ENCODE assay signal across 25 cellular contexts in the genomic region with DNA sequence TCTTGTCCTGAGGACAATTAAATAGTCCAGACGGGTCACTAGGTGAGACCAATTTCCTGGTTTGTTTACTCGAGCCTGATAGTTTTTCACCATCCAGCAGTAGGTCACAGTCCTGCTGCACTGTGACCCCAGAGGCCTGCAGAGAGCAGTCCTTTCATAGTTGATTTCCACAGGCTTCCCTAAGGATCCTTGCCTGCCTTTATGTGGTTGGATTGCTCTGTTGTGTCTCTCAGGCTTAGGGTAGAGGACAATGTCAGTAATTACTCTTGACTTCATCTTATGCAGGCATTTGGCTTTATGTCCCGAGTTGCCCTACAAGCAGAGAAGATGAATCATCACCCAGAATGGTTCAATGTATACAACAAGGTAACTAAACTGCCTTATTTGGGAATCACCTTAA. TPM values are rescaled to one million over a fixed set of nuclear protein-coding genes. Genes with fewer than 3 reads are reported as not detected.
DNase-seq lines count a peak whose midpoint lies in the region; ATAC-seq, FAIRE-seq and TF ChIP-seq lines count a peak whose summit lies in the region.
"Had no signal": no experiment of that assay in that cellular context is flagged by ENCODE, and none has a peak within 500 bp of the region (broad histone marks: within the 10 kb centered on the region; RNA-seq: fewer than 3 reads in every experiment).

No MANE protein-coding gene starts in this region.

- DNase-seq in WERI-Rb-1 (peak; percentile 25), iPS-NIHi11 (ENCODE audit: low spot score) (peak; percentile 53), small intestine (peak; percentile 14), dermis blood vessel endothelial cell (no peak), Calu3 (no peak), Right ventricle myocardium inferior (ENCODE audit: missing footprints) (no peak)
- DNase-seq: activated CD4-positive, CD25-positive, alpha-beta regulatory T cell; activated CD8-positive, alpha-beta memory T cell treated with anti-CD3 and anti-CD28 coated beads for 24 hours; activated naive CD8-positive, alpha-beta T cell treated with anti-CD3 and anti-CD28 coated beads, Interleukin-2, amount 10 ng/mL, durations not matched to agents 7 days and 5 days; mammary epithelial cell; MV-4-11; natural killer cell; NCI-H2029 treated with DMSO at 0.1 percent for 48 hours; NCI-H446 treated with DMSO at 0.1 percent for 48 hours; SIG-M5; stimulated activated CD4-positive, alpha-beta T cell treated with anti-CD3 and anti-CD28 coated beads, Interleukin-4, amount 100 ng/mL, for 4 hours; substantia nigra; T-helper 17 cell had no signal

- TF ChIP-seq CTCF in WERI-Rb-1 (IDR thresholded peaks at IDR 0.05; ENCODE audit: low read depth, low read length) (no peak), Calu3 (IDR thresholded peaks at IDR 0.05; ENCODE audit: unreplicated experiment) (no peak)

- H3K4me3 ChIP-seq in HUES6 (ENCODE audit: low read depth, low read length) (no peak overlapping the region), WERI-Rb-1 (ENCODE audit: low read depth, low read length) (no peak overlapping the region), small intestine (ENCODE audit: low read depth in 1 of 2, low read length in 2 of 2) (no peak overlapping the region)
- H3K4me3 ChIP-seq: esophagus muscularis mucosa, prostate gland, vagina had no signal

- H3K4me1 ChIP-seq in HUES6 (ENCODE audit: control insufficient read depth, insufficient read depth, low read length) (peaks cover 17% of the 10 kb centered on the region), small intestine (ENCODE audit: control insufficient read depth in 2 of 2, insufficient read depth in 1 of 2, low read depth in 1 of 2, low read length in 1 of 2) (no peaks in the 10 kb centered on the region)
- H3K4me1 ChIP-seq: prostate gland, vagina had no signal

- H3K9me3 ChIP-seq in HUES6 (ENCODE audit: control insufficient read depth, insufficient read depth, low read depth, low read length) (peaks cover 7% of the 10 kb centered on the region; the same call in 1 of the 2 replicates), WERI-Rb-1 (ENCODE audit: severe bottlenecking) (peaks cover 6% of the 10 kb centered on the region), small intestine (ENCODE audit: control insufficient read depth, low read depth) (no peaks in the 10 kb centered on the region)
- H3K9me3 ChIP-seq: prostate gland, vagina had no signal

- no peak for ATAC-seq in Right ventricle myocardium inferior
- ATAC-seq: T-helper 17 cell had no signal

- WGBS in small intestine, 3 donors: 28 to 54% (median 34%) methylated on average over 3 of the region's 3 CpGs

- no peak overlapping the region for H3K4me3 Mint-ChIP-seq in Calu3 (ENCODE audit: low read depth, unreplicated experiment)
- H3K4me3 Mint-ChIP-seq: activated naive CD8-positive, alpha-beta T cell treated with anti-CD3 and anti-CD28 coated beads, Interleukin-2, amount 10 ng/mL, durations not matched to agents 7 days and 5 days; B cell; immature natural killer cell; natural killer cell; T-helper 17 cell had no signal

- BruUV-seq in Calu3 (replicated peaks; lab: Mats Ljungman, UMichigan): no TSS peak

- H3K27me3 Mint-ChIP-seq in Calu3 (ENCODE audit: unreplicated experiment): no peaks in the 10 kb centered on the region
- H3K27me3 Mint-ChIP-seq: activated naive CD8-positive, alpha-beta T cell treated with anti-CD3 and anti-CD28 coated beads, Interleukin-2, amount 10 ng/mL, durations not matched to agents 7 days and 5 days; B cell; T-helper 17 cell had no signal

- H3K36me3 ChIP-seq in HUES6 (ENCODE audit: control insufficient read depth, insufficient read depth, low read length) (peaks cover 18% of the 10 kb centered on the region), WERI-Rb-1 (peaks cover 3% of the 10 kb centered on the region; the same call in 1 of the 2 replicates), small intestine (ENCODE audit: control insufficient read depth in 2 of 2, insufficient read depth in 2 of 2, low read length in 2 of 2) (peaks cover 4 to 5% of the 10 kb centered on the region in 2 donors)
- H3K36me3 ChIP-seq: prostate gland had no signal

- H3K27ac Mint-ChIP-seq in Calu3 (ENCODE audit: unreplicated experiment): no peak overlapping the region
- H3K27ac Mint-ChIP-seq: B cell, T-helper 17 cell had no signal

- peaks cover 7% of the 10 kb centered on the region for H3K9me3 Mint-ChIP-seq in Calu3 (ENCODE audit: low read depth, unreplicated experiment)

- peaks cover 15% of the 10 kb centered on the region for H3K4me1 Mint-ChIP-seq in Calu3 (ENCODE audit: low read depth, unreplicated experiment)
- H3K4me1 Mint-ChIP-seq: B cell, T-helper 17 cell had no signal

- intact Hi-C loops in Calu3 (cut with micrococcal nuclease; ENCODE audit: unreplicated experiment) (no loop called here), Right ventricle myocardium inferior (cut with DNase I) (no loop called here)

- H3K27ac ChIP-seq in HUES6 (ENCODE audit: low read depth, low read length) (peak overlapping the region; percentile 24; the same call in 1 of the 2 replicates), WERI-Rb-1 (peak overlapping the region; percentile 25; the same call in 1 of the 2 replicates), small intestine (ENCODE audit: low read depth in 1 of 2, low read length in 1 of 2) (no peak overlapping the region)
- H3K27ac ChIP-seq: esophagus muscularis mucosa, prostate gland, vagina had no signal

- H3K9ac ChIP-seq in HUES6 (ENCODE audit: low read length): no peak overlapping the region

- FAIRE-seq in small intestine (lab: Jason Lieb, UNC): no peak
- FAIRE-seq: G401.6 had no signal

- no peaks in the 10 kb centered on the region for H3K36me3 Mint-ChIP-seq in Calu3 (ENCODE audit: insufficient read depth, unreplicated experiment)

- H3K27me3 ChIP-seq in HUES6 (ENCODE audit: control insufficient read depth, insufficient read depth, low read length) (no peaks in the 10 kb centered on the region), WERI-Rb-1 (ENCODE audit: insufficient read depth, low read depth, severe bottlenecking) (no peaks in the 10 kb centered on the region), small intestine (ENCODE audit: control insufficient read depth in 2 of 2, insufficient read depth in 2 of 2, low read length in 2 of 2) (no peaks in the 10 kb centered on the region)
- H3K27me3 ChIP-seq: esophagus muscularis mucosa, vagina had no signal

- CTCF ChIA-PET in Calu3 (lab: Charles Lee): interaction anchor here (0.6 kb wide), 1 partner anchor 75 kb away, joined by 3 read pairs; no protein-coding TSS in a partner anchor

RNA-seq across cellular contexts. Expression of a gene that starts 9.0 kb away (rescaled TPM):
- polyA plus RNA-seq in small intestine: 1 to 10 TPM in 2 of 3 donors, under 1 TPM in 1; 0.46 to 5.8 (median 3.2) TPM
- 0.34 TPM in 1 of 2 replicates, not detected in the other for total RNA-seq in dermis blood vessel endothelial cell
- total RNA-seq in Calu3 (2022): 1.4 and 1.5 TPM in 2 replicates
- total RNA-seq in Right ventricle myocardium inferior: 1.1 TPM
- total RNA-seq: mammary epithelial cell, vagina had no signal

RNA-seq across cellular contexts. Expression of a gene that starts 53.8 kb away (rescaled TPM):
- polyA plus RNA-seq in small intestine: 10 to 100 TPM in 1 of 3 donors, 1 to 10 TPM in 2; 5.9 to 19.2 (median 8.6) TPM
- 4.8 and 8.6 TPM in 2 replicates for total RNA-seq in dermis blood vessel endothelial cell
- total RNA-seq in Calu3 (2022): 18.1 and 18.8 TPM in 2 replicates
- 24.7 TPM for total RNA-seq in Right ventricle myocardium inferior

Comparison
In these comparisons a context has a peak if more than half of its experiments do, and no peak if none do; other contexts are left out.
1. H3K27ac ChIP-seq: peak in HUES6 (single experiment) and WERI-Rb-1 (single experiment); none in small intestine (0 of 2).
2. DNase-seq: peak in WERI-Rb-1 (single experiment), iPS-NIHi11 (single experiment) and small intestine (single experiment); none in dermis blood vessel endothelial cell (single experiment), Calu3 (single experiment) and Right ventricle myocardium inferior (single experiment).